In the genomic region with DNA sequence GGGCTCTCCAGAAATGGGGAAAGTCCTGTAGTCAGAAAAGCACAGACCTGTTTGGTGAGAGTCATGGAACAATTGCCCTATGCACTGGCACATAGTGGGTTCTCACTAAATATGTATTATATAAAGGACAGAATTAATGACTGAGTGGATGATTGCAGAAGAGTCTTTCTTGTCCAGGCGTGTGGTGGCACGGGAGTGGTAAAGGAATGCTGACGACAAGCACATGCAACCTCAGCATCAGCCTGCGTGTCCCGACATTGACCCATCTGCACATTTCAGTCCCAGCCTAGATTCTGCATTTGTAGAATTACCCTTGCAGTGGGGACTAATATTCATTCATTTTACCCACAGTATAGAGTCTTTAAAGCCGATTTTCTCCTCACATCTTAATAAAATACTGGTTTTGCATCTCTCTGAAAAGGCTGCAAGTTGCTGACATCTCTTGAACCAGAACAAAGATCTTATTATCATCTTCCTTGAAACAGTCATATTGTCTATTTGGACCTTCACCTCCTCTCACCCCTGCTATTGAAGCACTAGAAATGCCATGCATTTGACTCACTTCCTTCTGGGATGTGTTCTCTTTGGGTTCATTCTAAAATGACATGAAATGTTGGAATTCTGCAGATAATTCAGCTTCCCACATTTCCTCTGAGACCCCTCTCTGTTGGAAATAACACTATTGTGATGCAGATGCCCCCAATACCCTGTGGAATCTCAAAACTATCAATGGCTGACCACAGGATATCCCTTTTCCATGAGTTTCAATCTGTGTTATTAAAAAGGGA, we compare ENCODE assay signal across 16 cellular contexts.
DNase-seq lines count a peak whose midpoint lies in the region; ATAC-seq, FAIRE-seq and TF ChIP-seq lines count a peak whose summit lies in the region.
"Had no signal": no experiment of that assay in that cellular context is flagged by ENCODE, and none has a peak within 500 bp of the region (broad histone marks: within the 10 kb centered on the region; RNA-seq: fewer than 3 reads in every experiment).

No MANE protein-coding gene starts in this region.

- H3K4me2 ChIP-seq in skeletal muscle satellite cell (ENCODE audit: low read length), result peak overlapping the region; percentile 12

- H3K9me3 ChIP-seq in HUES48 (ENCODE audit: control insufficient read depth, insufficient read depth, low read length) (no peaks in the 10 kb centered on the region), skeletal muscle satellite cell (replicated peaks; ENCODE audit: low read length) (no peaks in the 10 kb centered on the region), left lung (no peaks in the 10 kb centered on the region)

- H3K4me1 ChIP-seq in HUES48 (ENCODE audit: control insufficient read depth, insufficient read depth, low read length) (peaks cover 28% of the 10 kb centered on the region), skeletal muscle satellite cell (ENCODE audit: control insufficient read depth, insufficient read depth, low read length) (peaks cover 9% of the 10 kb centered on the region), left lung (no peaks in the 10 kb centered on the region)

- no peak for FAIRE-seq in bronchial epithelial cell (lab: Jason Lieb, UNC)
- FAIRE-seq: frontal cortex, islet of Langerhans had no signal

- DNase-seq in bronchial epithelial cell (ENCODE audit: low read depth), result peak; percentile 78
- DNase-seq in iPS DF 4.7 (ENCODE audit: extremely low read depth, low spot score), result peak; percentile 14
- DNase-seq in left lung, result no peak
- DNase-seq in activated T-cell treated with anti-CD3 and anti-CD28 coated beads, Interleukin-2, amount 50 U/mL, for 48 hours, result no peak
- DNase-seq: activated CD8-positive, alpha-beta T cell treated with anti-CD3 and anti-CD28 coated beads for 36 hours; CD4-positive, CD25-positive, alpha-beta regulatory T cell; NCI-H1694; NCI-H524; OCI-M1 had no signal

- intact Hi-C loops in left lung (cut with DNase I), result no loop called here

- no peaks in the 10 kb centered on the region for H3K27me3 ChIP-seq in HUES48 (ENCODE audit: control insufficient read depth, insufficient read depth, low read length)
- no peaks in the 10 kb centered on the region for H3K27me3 ChIP-seq in bronchial epithelial cell (ENCODE audit: control insufficient read depth, insufficient read depth, low read length)
- H3K27me3 ChIP-seq in skeletal muscle satellite cell (ENCODE audit: control insufficient read depth, insufficient read depth, low read length), result no peaks in the 10 kb centered on the region
- no peaks in the 10 kb centered on the region for H3K27me3 ChIP-seq in left lung

- no peak for TF ChIP-seq CTCF in bronchial epithelial cell (IDR thresholded peaks at IDR 0.05; ENCODE audit: insufficient read depth, low read length, severe bottlenecking)
- TF ChIP-seq CTCF in left lung (IDR thresholded peaks at IDR 0.05), result no peak

- H3K9ac ChIP-seq in HUES48 (ENCODE audit: low read depth, low read length) (no peak overlapping the region), skeletal muscle satellite cell (ENCODE audit: low read depth, low read length) (no peak overlapping the region)

- H3K36me3 ChIP-seq in HUES48 (ENCODE audit: control insufficient read depth, insufficient read depth, low read length), result no peaks in the 10 kb centered on the region
- H3K36me3 ChIP-seq in bronchial epithelial cell (ENCODE audit: control insufficient read depth, insufficient read depth, low read length), result no peaks in the 10 kb centered on the region
- no peaks in the 10 kb centered on the region for H3K36me3 ChIP-seq in skeletal muscle satellite cell (ENCODE audit: insufficient read depth, low read length)
- no peaks in the 10 kb centered on the region for H3K36me3 ChIP-seq in left lung

- ATAC-seq in GM21447 (IDR thresholded peaks at IDR 0.05; ENCODE audit: unreplicated experiment) (no peak), left lung (no peak), GM18861 (IDR thresholded peaks at IDR 0.05; ENCODE audit: unreplicated experiment) (no peak)
- ATAC-seq: activated CD8-positive, alpha-beta T cell treated with anti-CD3 and anti-CD28 coated beads for 36 hours; activated T-helper 17 cell treated with anti-CD3 and anti-CD28 coated beads, Interleukin-2, amount 50 U/mL, for 72 hours had no signal

- H3K4me3 ChIP-seq in HUES48 (ENCODE audit: low read depth, low read length) (no peak overlapping the region), bronchial epithelial cell (ENCODE audit: low read depth, low read length) (no peak overlapping the region), skeletal muscle satellite cell (ENCODE audit: low read length) (no peak overlapping the region), left lung (no peak overlapping the region)

- H3K27ac ChIP-seq in HUES48 (ENCODE audit: low read depth, low read length), result peak overlapping the region; percentile 86
- no peak overlapping the region for H3K27ac ChIP-seq in left lung

Comparison
In these comparisons a context has a peak if more than half of its experiments do, and no peak if none do; other contexts are left out.
1. DNase-seq: peak in bronchial epithelial cell (single experiment) and iPS DF 4.7 (single experiment); none in left lung (0 of 2) and activated T-cell treated with anti-CD3 and anti-CD28 coated beads, Interleukin-2, amount 50 U/mL, for 48 hours (0 of 2).